Comparison of ENCODE assay signal across 16 cellular contexts in the genomic region with DNA sequence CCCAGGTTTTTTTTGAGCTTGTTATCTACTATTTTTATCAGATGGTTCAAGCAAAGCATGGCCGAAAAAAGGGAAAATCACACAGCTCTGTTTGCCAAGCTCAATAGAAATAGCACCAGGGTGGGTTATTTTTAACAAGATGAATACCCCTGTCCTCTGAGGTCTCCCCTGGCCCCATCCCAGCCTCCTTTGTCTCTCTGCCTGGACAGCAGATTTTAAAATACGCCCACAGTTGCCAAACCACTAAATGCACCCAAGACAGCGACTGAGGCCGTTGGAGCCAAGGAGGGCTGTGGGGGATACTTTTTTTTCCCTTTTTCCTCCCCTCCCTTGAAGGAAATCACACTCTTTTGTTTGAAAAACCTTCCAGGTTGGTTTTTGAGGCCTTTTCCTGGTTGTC.
A peak's percentile ranks its signal among the peaks of the same experiment; 100 is the strongest.
DNase-seq lines count a peak whose midpoint lies in the region; TF ChIP-seq lines count a peak whose summit lies in the region.
"Had no signal": no experiment of that assay in that cellular context is flagged by ENCODE, and none has a peak within 500 bp of the region (broad histone marks: within the 10 kb centered on the region; RNA-seq: fewer than 3 reads in every experiment).

No MANE protein-coding gene starts in this region.

- H3K4me3 Mint-ChIP-seq in dendritic cell treated with granulocyte-macrophage colony-stimulating factor and Interleukin-4, amounts not matched to agents 40 ng/mL and 50 ng/mL, for 4 days = no peak overlapping the region
- H3K4me3 Mint-ChIP-seq in nephron progenitor cell = no peak overlapping the region
- H3K4me3 Mint-ChIP-seq: B cell; CD14-positive monocyte; CD8-positive, alpha-beta T cell; GM23338 had no signal

- H3K36me3 ChIP-seq in SK-N-MC (ENCODE audit: insufficient read depth, low read length) = no peaks in the 10 kb centered on the region
- no peaks in the 10 kb centered on the region for H3K36me3 ChIP-seq in thyroid gland

- 49 to 59% methylated on average over 4 of the region's 4 CpGs for WGBS in thyroid gland, 2 donors

- TF ChIP-seq POLR2A in thyroid gland (IDR thresholded peaks at IDR 0.05) = no peak

- H3K4me3 ChIP-seq in SK-N-MC (no peak overlapping the region), thyroid gland (replicated peaks in 1 of 3) (no peak overlapping the region)
- H3K4me3 ChIP-seq: GM23338 had no signal

- peak overlapping the region; percentile 13; the same call in 1 of the 2 replicates for H3K27ac ChIP-seq in SK-N-MC
- H3K27ac ChIP-seq in thyroid gland = peak overlapping the region; percentile 79 to 89 (median 81)

- H3K27me3 ChIP-seq in thyroid gland = no peaks in the 10 kb centered on the region

- H3K27me3 Mint-ChIP-seq in dendritic cell treated with granulocyte-macrophage colony-stimulating factor and Interleukin-4, amounts not matched to agents 40 ng/mL and 50 ng/mL, for 4 days = peaks cover 16% of the 10 kb centered on the region
- H3K27me3 Mint-ChIP-seq in nephron progenitor cell (ENCODE audit: low read depth, poor library complexity) = peaks cover 46% of the 10 kb centered on the region
- H3K27me3 Mint-ChIP-seq: B cell had no signal

- intact Hi-C loops in dendritic cell treated with granulocyte-macrophage colony-stimulating factor and Interleukin-4, amounts not matched to agents 40 ng/mL and 50 ng/mL, for 4 days (cut with micrococcal nuclease) = no loop called here
- intact Hi-C loops in thyroid gland (cut with DNase I) = no loop called here

- peaks cover 10% of the 10 kb centered on the region for H3K4me1 Mint-ChIP-seq in dendritic cell treated with granulocyte-macrophage colony-stimulating factor and Interleukin-4, amounts not matched to agents 40 ng/mL and 50 ng/mL, for 4 days (ENCODE audit: low read depth)
- peaks cover 74% of the 10 kb centered on the region for H3K4me1 Mint-ChIP-seq in nephron progenitor cell
- H3K4me1 Mint-ChIP-seq: B cell, CD14-positive monocyte had no signal

- H3K9ac ChIP-seq in SK-N-MC (ENCODE audit: insufficient read length) = no peak overlapping the region

- no peaks in the 10 kb centered on the region for H3K9me3 ChIP-seq in SK-N-MC (ENCODE audit: low read depth, low read length)
- no peaks in the 10 kb centered on the region for H3K9me3 ChIP-seq in thyroid gland

- peaks cover 71 to 79% of the 10 kb centered on the region in 2 donors for H3K4me1 ChIP-seq in thyroid gland

- no peak for DNase-seq in SK-N-MC (ENCODE audit: low read depth, low spot score)
- no peak for DNase-seq in nephron progenitor cell
- no peak for DNase-seq in thyroid gland
- no peak for DNase-seq in activated CD4-positive, alpha-beta T cell treated with anti-CD3 and anti-CD28 coated beads, Interleukin-2, amount 50 U/mL, for 1 hour
- DNase-seq in NCI-H1417 treated with DMSO at 0.1 percent for 48 hours (lab: John Stamatoyannopoulos, UW) = no peak
- DNase-seq in NK-92 treated with Interleukin-12 subunit alpha and Interleukin-12 subunit beta, amount 100 ng/mL, for 24 hours (lab: John Stamatoyannopoulos, UW) = no peak
- DNase-seq: CD8-positive, alpha-beta T cell; COR-L47; DMS153; DMS79 treated with DMSO at 0.1 percent for 48 hours; EL; H7 had no signal

- no peaks in the 10 kb centered on the region for H3K36me3 Mint-ChIP-seq in dendritic cell treated with granulocyte-macrophage colony-stimulating factor and Interleukin-4, amounts not matched to agents 40 ng/mL and 50 ng/mL, for 4 days (ENCODE audit: low read depth)
- H3K36me3 Mint-ChIP-seq in nephron progenitor cell (ENCODE audit: low read depth) = no peaks in the 10 kb centered on the region
- H3K36me3 Mint-ChIP-seq: CD14-positive monocyte; CD8-positive, alpha-beta T cell had no signal

- H3K9me3 Mint-ChIP-seq in dendritic cell treated with granulocyte-macrophage colony-stimulating factor and Interleukin-4, amounts not matched to agents 40 ng/mL and 50 ng/mL, for 4 days = no peaks in the 10 kb centered on the region
- H3K9me3 Mint-ChIP-seq in nephron progenitor cell = no peaks in the 10 kb centered on the region
- H3K9me3 Mint-ChIP-seq: CD8-positive, alpha-beta T cell; GM23338 had no signal

- TF ChIP-seq CTCF in nephron progenitor cell (IDR thresholded peaks at IDR 0.05) (no peak), thyroid gland (IDR thresholded peaks at IDR 0.05) (no peak)

- peak overlapping the region; percentile 28 for H3K27ac Mint-ChIP-seq in dendritic cell treated with granulocyte-macrophage colony-stimulating factor and Interleukin-4, amounts not matched to agents 40 ng/mL and 50 ng/mL, for 4 days
- H3K27ac Mint-ChIP-seq in nephron progenitor cell = peak overlapping the region; percentile 59
- H3K27ac Mint-ChIP-seq: B cell; CD8-positive, alpha-beta T cell; GM23338 had no signal
